ENCODE assay signal across 8 cellular contexts in genomic region chr7:55526770-55527169, GRCh38. TPM values are rescaled to one million over a fixed set of nuclear protein-coding genes. Genes with fewer than 3 reads are reported as not detected.
DNase-seq lines count a peak whose midpoint lies in the region; ATAC-seq and TF ChIP-seq lines count a peak whose summit lies in the region.

No MANE protein-coding gene starts in this region.

- 70 to 74% methylated on average over 5 of the region's 5 CpGs for WGBS in body of pancreas, 2 donors

- POLR2A ChIA-PET in activated B cell treated with CpG ODN at 0.5 μM for 24 hours (lab: Charles Lee), result interaction anchor here (0.9 to 4.2 kb wide), 7 partner anchors 8 to 161 kb away, joined by 3 to 24 read pairs (median 6); no protein-coding TSS in a partner anchor

- H3K4me3 ChIP-seq in HUES48 (ENCODE audit: low read depth, low read length), result peak overlapping the region; percentile 4; the same call in 1 of the 2 replicates
- peak overlapping the region in 1 of 4 donors; percentile 11 for H3K4me3 ChIP-seq in gastrocnemius medialis
- no peak overlapping the region for H3K4me3 ChIP-seq in body of pancreas

- H3K36me3 ChIP-seq in HUES48 (ENCODE audit: control insufficient read depth, insufficient read depth, low read length), result no peaks in the 10 kb centered on the region
- H3K36me3 ChIP-seq in gastrocnemius medialis, result no peaks in the 10 kb centered on the region
- no peaks in the 10 kb centered on the region for H3K36me3 ChIP-seq in body of pancreas (replicated peaks in 1 of 2; ENCODE audit: insufficient read depth in 1 of 2, low read depth in 2 of 2)

- DNase-seq in NCI-H1417 (lab: John Stamatoyannopoulos, UW), result peak; percentile 30 to 93 (median 81)
- DNase-seq in NCI-H1417 treated with DMSO at 0.1 percent for 48 hours (lab: John Stamatoyannopoulos, UW), result no peak
- no peak for DNase-seq in activated B cell treated with CpG ODN at 0.5 μM for 24 hours
- no peak for DNase-seq in gastrocnemius medialis
- DNase-seq in HuH-7.5 (ENCODE audit: low spot score), result no peak
- no peak for DNase-seq in immature natural killer cell
- no peak for DNase-seq in body of pancreas

- H3K27ac ChIP-seq in HUES48 (ENCODE audit: low read depth, low read length) (peak overlapping the region; percentile 62), gastrocnemius medialis (peak overlapping the region; percentile 45 to 73 (median 60)), body of pancreas (no peak overlapping the region)

- H3K27ac Mint-ChIP-seq in activated B cell treated with CpG ODN at 0.5 μM for 24 hours, result peak overlapping the region; percentile 92
- H3K27ac Mint-ChIP-seq in immature natural killer cell, result no peak overlapping the region

- H3K9me3 Mint-ChIP-seq in activated B cell treated with CpG ODN at 0.5 μM for 24 hours, result peaks cover 3% of the 10 kb centered on the region
- H3K9me3 Mint-ChIP-seq in immature natural killer cell, result no peaks in the 10 kb centered on the region

- H3K9me3 ChIP-seq in HUES48 (ENCODE audit: control insufficient read depth, insufficient read depth, low read length) (no peaks in the 10 kb centered on the region), gastrocnemius medialis (no peaks in the 10 kb centered on the region), body of pancreas (no peaks in the 10 kb centered on the region)

- H3K27me3 Mint-ChIP-seq in activated B cell treated with CpG ODN at 0.5 μM for 24 hours, result no peaks in the 10 kb centered on the region
- peaks cover 2 to 6% (median 3%) of the 10 kb centered on the region in 3 donors for H3K27me3 Mint-ChIP-seq in immature natural killer cell (ENCODE audit: low read depth in 3 of 3)

- in situ Hi-C loops in gastrocnemius medialis (cut with MboI; ENCODE audit: low sequenced_read_pairs in 4 of 4), result no loop called here

- H3K27me3 ChIP-seq in HUES48 (ENCODE audit: control insufficient read depth, insufficient read depth, low read length) (no peaks in the 10 kb centered on the region), gastrocnemius medialis (no peaks in the 10 kb centered on the region), body of pancreas (no peaks in the 10 kb centered on the region)

- H3K4me1 Mint-ChIP-seq in activated B cell treated with CpG ODN at 0.5 μM for 24 hours (peaks cover 91% of the 10 kb centered on the region), immature natural killer cell (peaks cover 66 to 79% of the 10 kb centered on the region in 2 donors)

- CTCF ChIA-PET in activated B cell treated with CpG ODN at 0.5 μM for 24 hours (lab: Charles Lee), result no interaction called here

- peak; percentile 91 for ATAC-seq in activated B cell treated with CpG ODN at 0.5 μM for 24 hours (ENCODE audit: low read depth)
- peak; percentile 36 to 53 for ATAC-seq in gastrocnemius medialis
- no peak for ATAC-seq in body of pancreas

- H3K36me3 Mint-ChIP-seq in activated B cell treated with CpG ODN at 0.5 μM for 24 hours (ENCODE audit: low read depth), result peaks cover 50% of the 10 kb centered on the region
- H3K36me3 Mint-ChIP-seq in immature natural killer cell, result peaks cover 0 to 2% (median 0%) of the 10 kb centered on the region in 3 donors

- no peak for TF ChIP-seq POLR2A in gastrocnemius medialis (IDR thresholded peaks at IDR 0.05)
- TF ChIP-seq POLR2A in body of pancreas (IDR thresholded peaks at IDR 0.05), result no peak

- H3K4me1 ChIP-seq in HUES48 (ENCODE audit: control insufficient read depth, insufficient read depth, low read length), result peaks cover 56% of the 10 kb centered on the region
- peaks cover 58 to 61% of the 10 kb centered on the region in 2 donors for H3K4me1 ChIP-seq in gastrocnemius medialis
- H3K4me1 ChIP-seq in body of pancreas, result no peaks in the 10 kb centered on the region

- intact Hi-C loops in activated B cell treated with CpG ODN at 0.5 μM for 24 hours (cut with micrococcal nuclease), result loop anchor here (1.0 to 2.0 kb wide), 3 partner anchors 8 to 16 kb away; no protein-coding TSS in a partner anchor
- intact Hi-C loops in gastrocnemius medialis (cut with DNase I; ENCODE audit: low total_unique reads), result no loop called here
- intact Hi-C loops in body of pancreas (cut with DNase I), result no loop called here

- TF ChIP-seq CTCF in activated B cell treated with CpG ODN at 0.5 μM for 24 hours (IDR thresholded peaks at IDR 0.05) (no peak), gastrocnemius medialis (IDR thresholded peaks at IDR 0.05 in 4 of 5, conservative IDR thresholded peaks at IDR 0.05 in 1 of 5) (no peak), body of pancreas (IDR thresholded peaks at IDR 0.05) (no peak)

- peak overlapping the region; percentile 74 for H3K4me3 Mint-ChIP-seq in activated B cell treated with CpG ODN at 0.5 μM for 24 hours
- H3K4me3 Mint-ChIP-seq in immature natural killer cell, result no peak overlapping the region

- no peak overlapping the region for H3K9ac ChIP-seq in HUES48 (ENCODE audit: low read depth, low read length)

RNA-seq across cellular contexts. Expression of gene VOPP1, which starts 45.5 kb away (rescaled TPM):
- total RNA-seq in activated B cell treated with CpG ODN at 0.5 μM for 24 hours (403 and 438 TPM in 2 replicates), gastrocnemius medialis (10 to 100 TPM; 17.3 to 27.9 (median 26.5) TPM), body of pancreas (10 to 100 TPM; 25.1 to 30.6 TPM)
- polyA plus RNA-seq in immature natural killer cell, result 100 to 1,000 TPM in 1 of 3 donors, 10 to 100 TPM in 2; 54.0 to 119 (median 57.9) TPM

Comparison
In these comparisons a context has a peak if more than half of its experiments do, and no peak if none do; other contexts are left out.
1. DNase-seq: peak in NCI-H1417 (3 of 3); none in NCI-H1417 treated with DMSO at 0.1 percent for 48 hours (single experiment), activated B cell treated with CpG ODN at 0.5 μM for 24 hours (single experiment), gastrocnemius medialis (0 of 2), HuH-7.5 (single experiment), immature natural killer cell (0 of 3) and body of pancreas (0 of 4).
2. H3K27ac ChIP-seq: peak in HUES48 (single experiment) and gastrocnemius medialis (4 of 4); none in body of pancreas (0 of 4).
3. RNA of gene VOPP1, which starts 45.5 kb away (total RNA-seq): 403 to 438 TPM in activated B cell treated with CpG ODN at 0.5 μM for 24 hours; 25.1 to 30.6 TPM in body of pancreas and 17.3 to 27.9 TPM in gastrocnemius medialis; every median in the first group is over 10 times any median in the second.